8 cellular contexts compared by ENCODE assay signal in genomic region chr3:196287066-196287404, GRCh38. TPM values are rescaled to one million over a fixed set of nuclear protein-coding genes. Genes with fewer than 3 reads are reported as not detected.
A peak's percentile ranks its signal among the peaks of the same experiment; 100 is the strongest.
DNase-seq lines count a peak whose midpoint lies in the region; ATAC-seq and TF ChIP-seq lines count a peak whose summit lies in the region.

No MANE protein-coding gene starts in this region.

- peak overlapping the region; percentile 97 for H3K27ac Mint-ChIP-seq in dendritic cell treated with granulocyte-macrophage colony-stimulating factor and Interleukin-4, amounts not matched to agents 40 ng/mL and 50 ng/mL, for 4 days
- H3K27ac Mint-ChIP-seq in memory B cell = peak overlapping the region; percentile 97

- intact Hi-C loops in dendritic cell treated with granulocyte-macrophage colony-stimulating factor and Interleukin-4, amounts not matched to agents 40 ng/mL and 50 ng/mL, for 4 days (cut with micrococcal nuclease) = loop anchor here (1.0 kb wide), 1 partner anchor 215 kb away; no protein-coding TSS in a partner anchor
- intact Hi-C loops in stomach (cut with DNase I; ENCODE audit: low total_unique reads) = no loop called here

- H3K9me3 Mint-ChIP-seq in dendritic cell treated with granulocyte-macrophage colony-stimulating factor and Interleukin-4, amounts not matched to agents 40 ng/mL and 50 ng/mL, for 4 days = no peaks in the 10 kb centered on the region
- H3K9me3 Mint-ChIP-seq in memory B cell = no peaks in the 10 kb centered on the region

- no peaks in the 10 kb centered on the region; the same call in 1 of the 2 replicates for H4K20me1 ChIP-seq in SK-N-SH (ENCODE audit: insufficient read depth)

- H3K9me3 ChIP-seq in SK-N-SH (no peaks in the 10 kb centered on the region), stomach (no peaks in the 10 kb centered on the region)

- H3K4me1 ChIP-seq in SK-N-SH (ENCODE audit: control insufficient read depth in 1 of 2, insufficient read depth in 2 of 2, low read depth in 1 of 2, low read length in 1 of 2) = peaks cover 0 to 4% of the 10 kb centered on the region in 2 experiments; a peak in 1 of 4 replicates
- peaks cover 20 to 57% (median 43%) of the 10 kb centered on the region in 4 donors for H3K4me1 ChIP-seq in stomach

- H3K27me3 ChIP-seq in SK-N-SH (ENCODE audit: insufficient read depth) (no peaks in the 10 kb centered on the region), stomach (no peaks in the 10 kb centered on the region)

- H3K36me3 ChIP-seq in SK-N-SH (replicated peaks in 1 of 2; ENCODE audit: control insufficient read depth in 1 of 2, insufficient read depth in 2 of 2, low read length in 1 of 2) (peaks cover 3 to 6% of the 10 kb centered on the region in 2 experiments), stomach (no peaks in the 10 kb centered on the region)

- H3F3A ChIP-seq in SK-N-SH (replicated peaks; ENCODE audit: insufficient read depth) = peaks cover 19% of the 10 kb centered on the region

- CTCF ChIA-PET in SK-N-SH (lab: Yijun Ruan, JAX) = no interaction called here

- TF ChIP-seq EP300 in SK-N-SH (IDR thresholded peaks at IDR 0.05; ENCODE audit: borderline replicate concordance in 1 of 2, low read depth in 1 of 2, low read length in 1 of 2) (no peak), stomach (IDR thresholded peaks at IDR 0.05) (no peak)

- DNase-seq in GM12865 (ENCODE audit: low read depth) (peak; percentile 49), SK-N-SH (no peak), memory B cell (ENCODE audit: low spot score in 2 of 2) (peak in 1 of 2 donors; percentile 10), stomach (no peak), cerebellum (ENCODE audit: low spot score) (no peak), NCI-H748 treated with DMSO at 0.1 percent for 48 hours (lab: John Stamatoyannopoulos, UW) (no peak)

- H3K4me2 ChIP-seq in SK-N-SH = peak overlapping the region; percentile 88

- peaks cover 23% of the 10 kb centered on the region for H3K36me3 Mint-ChIP-seq in dendritic cell treated with granulocyte-macrophage colony-stimulating factor and Interleukin-4, amounts not matched to agents 40 ng/mL and 50 ng/mL, for 4 days (ENCODE audit: low read depth)
- H3K36me3 Mint-ChIP-seq in memory B cell = no peaks in the 10 kb centered on the region

- peak overlapping the region; percentile 82 for H3K4me3 ChIP-seq in GM12865 (ENCODE audit: low read depth, low read length)
- H3K4me3 ChIP-seq in SK-N-SH (ENCODE audit: low read depth in 2 of 2, low read length in 1 of 2) = peak overlapping the region; percentile 74 to 87
- H3K4me3 ChIP-seq in stomach = peak overlapping the region; percentile 79 to 88 (median 83)

- no peak for TF ChIP-seq RAD21 in SK-N-SH (IDR thresholded peaks at IDR 0.05; ENCODE audit: low read length)

- H3K27ac ChIP-seq in SK-N-SH (ENCODE audit: low read depth in 2 of 2, low read length in 1 of 2) = peak overlapping the region; percentile 82 to 90
- peak overlapping the region; percentile 91 to 96 (median 92) for H3K27ac ChIP-seq in stomach

- H3K4me1 Mint-ChIP-seq in dendritic cell treated with granulocyte-macrophage colony-stimulating factor and Interleukin-4, amounts not matched to agents 40 ng/mL and 50 ng/mL, for 4 days (ENCODE audit: low read depth) = peaks cover 27% of the 10 kb centered on the region
- H3K4me1 Mint-ChIP-seq in memory B cell = peaks cover 39% of the 10 kb centered on the region

- peak overlapping the region; percentile 99 for H3K4me3 Mint-ChIP-seq in dendritic cell treated with granulocyte-macrophage colony-stimulating factor and Interleukin-4, amounts not matched to agents 40 ng/mL and 50 ng/mL, for 4 days
- H3K4me3 Mint-ChIP-seq in memory B cell = peak overlapping the region; percentile 97

- WGBS in SK-N-SH (ENCODE audit: low lambda C conversion rate) = 2% methylated on average over 13 of the region's 18 CpGs
- WGBS in stomach, 5 donors = 0 to 3% (median 1%) methylated on average over 14 to 18 of the region's 18 CpGs

- H3K27me3 Mint-ChIP-seq in dendritic cell treated with granulocyte-macrophage colony-stimulating factor and Interleukin-4, amounts not matched to agents 40 ng/mL and 50 ng/mL, for 4 days = no peaks in the 10 kb centered on the region
- H3K27me3 Mint-ChIP-seq in memory B cell = no peaks in the 10 kb centered on the region

- TF ChIP-seq CTCF in GM12865 (IDR thresholded peaks at IDR 0.05; ENCODE audit: insufficient read depth, low read depth, low read length, missing control alignments) = no peak
- no peak for TF ChIP-seq CTCF in SK-N-SH (IDR thresholded peaks at IDR 0.05)
- TF ChIP-seq CTCF in stomach (IDR thresholded peaks at IDR 0.05) = no peak

- no peak for TF ChIP-seq POLR2A in stomach (IDR thresholded peaks at IDR 0.05)

- H3K9me2 ChIP-seq in SK-N-SH = no peaks in the 10 kb centered on the region

- H2AFZ ChIP-seq in SK-N-SH (ENCODE audit: low read depth) = peak overlapping the region; percentile 73

- POLR2A ChIA-PET in SK-N-SH (lab: Yijun Ruan, JAX) = interaction anchor here (0.5 kb wide), 1 partner anchor 282 kb away, joined by 3 read pairs; the partner anchor contains the start of genes FBXO45 and WDR53

- ATAC-seq in HG02884 (IDR thresholded peaks at IDR 0.05; ENCODE audit: unreplicated experiment) (peak; percentile 33), memory B cell (ENCODE audit: low read depth) (peak; percentile 30)

- H3K79me2 ChIP-seq in SK-N-SH (ENCODE audit: insufficient read depth) = peaks cover 65% of the 10 kb centered on the region

- H3K9ac ChIP-seq in SK-N-SH = peak overlapping the region; percentile 91

TF ChIP-seq in SK-N-SH, 30 proteins besides CTCF, POLR2A, EP300 and RAD21:
- TF ChIP-seq MAX (IDR thresholded peaks at IDR 0.05; ENCODE audit: low read depth) (no peak), RCOR1 (IDR thresholded peaks at IDR 0.05; ENCODE audit: low read length) (no peak), MXI1 (IDR thresholded peaks at IDR 0.05; ENCODE audit: low read depth, low read length) (no peak), JUND (IDR thresholded peaks at IDR 0.05) (no peak), CHD2 (IDR thresholded peaks at IDR 0.05; ENCODE audit: low read length, partially characterized antibody) (no peak), NFIC (IDR thresholded peaks at IDR 0.05; ENCODE audit: borderline replicate concordance) (no peak), SIN3A (IDR thresholded peaks at IDR 0.05; ENCODE audit: borderline replicate concordance, low read depth, low read length) (no peak), TAF1 (IDR thresholded peaks at IDR 0.05; ENCODE audit: borderline replicate concordance, low read depth, low read length) (no peak)
TF ChIP-seq in SK-N-SH: peak in this region for 0.

RNA-seq across cellular contexts. Expression of gene PCYT1A, which starts 0.5 kb away (rescaled TPM):
- 45.9 and 52.4 TPM in 2 replicates for polyA plus RNA-seq in SK-N-SH (2012; rRNA removed)
- 31.5 and 40.6 TPM in 2 replicates for polyA plus RNA-seq in SK-N-SH (2012; cell fraction: cytosol; rRNA removed)
- 59.3 and 89.8 TPM in 2 replicates for polyA plus RNA-seq in SK-N-SH (2012; cell fraction: nucleus; rRNA removed)
- 100 to 1,000 TPM in 1 of 5 donors, 10 to 100 TPM in 4; 25.2 to 127 (median 58.7) TPM for total RNA-seq in stomach
- 10 to 100 TPM; 11.8 to 24.7 (median 19.4) TPM for polyA plus RNA-seq in stomach
- 36.6 TPM for total RNA-seq in cerebellum

RNA-seq across cellular contexts. Expression of gene DYNLT2B, which starts 31.0 kb away (rescaled TPM):
- 30.6 and 31.7 TPM in 2 replicates for polyA plus RNA-seq in SK-N-SH (2012; rRNA removed)
- polyA plus RNA-seq in SK-N-SH (2012; cell fraction: cytosol; rRNA removed) = 35.1 and 38.1 TPM in 2 replicates
- 16.4 and 20.6 TPM in 2 replicates for polyA plus RNA-seq in SK-N-SH (2012; cell fraction: nucleus; rRNA removed)
- 1 to 10 TPM in 1 of 5 donors, not detected in 4; 3.3 TPM for total RNA-seq in stomach
- 10 to 100 TPM in 2 of 3 donors, 1 to 10 TPM in 1; 9.5 to 23.0 (median 16.0) TPM for polyA plus RNA-seq in stomach
- total RNA-seq in cerebellum = 31.5 TPM

RNA-seq across cellular contexts. Expression of gene TM4SF19, which starts 51.2 kb away (rescaled TPM):
- polyA plus RNA-seq in SK-N-SH (2012; rRNA removed) = not detected in 2 replicates
- 0.03 and 0.04 TPM in 2 replicates for polyA plus RNA-seq in SK-N-SH (2012; cell fraction: cytosol; rRNA removed)
- 0.05 TPM in 1 of 2 replicates, not detected in the other for polyA plus RNA-seq in SK-N-SH (2012; cell fraction: nucleus; rRNA removed)
- not detected for total RNA-seq in stomach
- polyA plus RNA-seq in stomach = under 1 TPM in 1 of 3 donors, not detected in 2; 0.55 TPM
- total RNA-seq in cerebellum = not detected
